In genomic region chr11:115314330-115314729, GRCh38 we compare ENCODE assay signal across 26 cellular contexts.
"Had no signal": no experiment of that assay in that cellular context is flagged by ENCODE, and none has a peak within 500 bp of the region (broad histone marks: within the 10 kb centered on the region; RNA-seq: fewer than 3 reads in every experiment).

No MANE protein-coding gene starts in this region.

- ATAC-seq: natural killer cell treated with Interleukin-12 subunit alpha and Interleukin-12 subunit beta and Interleukin-15 and Interleukin-18, amount 100 ng/mL, for 72 hours; pancreas; right lobe of liver; stimulated activated effector memory CD8-positive, alpha-beta T cell treated with anti-CD3 and anti-CD28 coated beads, Interleukin-12 subunit alpha, Interleukin-12 subunit beta, amount 100 ng/mL, for 72 hours; stimulated activated naive B cell treated with anti-CD40 and anti-IgM and Interleukin-4, amounts not matched to agents 10 μg/mL and 1 μg/mL and 100 μg/mL, for 72 hours had no signal

- H3K27me3 ChIP-seq: neutrophil, pancreas, right atrium auricular region, right lobe of liver, sigmoid colon, stomach, thyroid gland, tibial nerve, upper lobe of left lung, vagina had no signal

- H3K9me3 ChIP-seq: neutrophil, pancreas, prostate gland, right atrium auricular region, right lobe of liver, sigmoid colon, stomach, thoracic aorta, thyroid gland, tibial nerve, upper lobe of left lung, vagina had no signal

- H3K4me1 ChIP-seq: pancreas, prostate gland, right atrium auricular region, right lobe of liver, sigmoid colon, stomach, tibial nerve, upper lobe of left lung, vagina had no signal

- H3K4me3 ChIP-seq: pancreas, prostate gland, right atrium auricular region, right lobe of liver, sigmoid colon, stomach, thoracic aorta, thyroid gland, tibial nerve, upper lobe of left lung, vagina had no signal

- H3K36me3 ChIP-seq: neutrophil, pancreas, prostate gland, right atrium auricular region, right lobe of liver, sigmoid colon, stomach, thoracic aorta, thyroid gland, tibial nerve, upper lobe of left lung, vagina had no signal

- DNase-seq: nephron progenitor cell; nucleus accumbens; pancreas; retina; right lobe of liver; sigmoid colon; small intestine; stimulated activated CD4-positive, alpha-beta T cell treated with anti-CD3 and anti-CD28 coated beads, Interleukin-15, amount 100 ng/mL, for 24 hours; stimulated activated CD4-positive, alpha-beta T cell treated with anti-CD3 and anti-CD28 coated beads, Interleukin-2, amount 100 ng/mL, for 24 hours; stimulated activated CD4-positive, alpha-beta T cell treated with anti-CD3 and anti-CD28 coated beads, Interleukin-2, amount 100 ng/mL, for 48 hours; stimulated activated CD4-positive, alpha-beta T cell treated with anti-CD3 and anti-CD28 coated beads, Interleukin-4, amount 100 ng/mL, for 24 hours; stimulated activated naive B cell treated with anti-CD40 and anti-IgM and Interleukin-4, amounts not matched to agents 10 μg/mL and 1 μg/mL and 100 μg/mL, for 72 hours; stimulated activated naive CD4-positive, alpha-beta T cell treated with Interleukin-2 at 50 U/mL for 16 hours; stomach; thyroid gland; trophoblast cell; upper lobe of left lung had no signal

- H3K27ac ChIP-seq: neutrophil, pancreas, prostate gland, right atrium auricular region, right lobe of liver, sigmoid colon, stomach, thoracic aorta, tibial nerve, upper lobe of left lung, vagina had no signal

- FAIRE-seq: pancreas, small intestine, urothelium cell line had no signal
